In the genomic region with DNA sequence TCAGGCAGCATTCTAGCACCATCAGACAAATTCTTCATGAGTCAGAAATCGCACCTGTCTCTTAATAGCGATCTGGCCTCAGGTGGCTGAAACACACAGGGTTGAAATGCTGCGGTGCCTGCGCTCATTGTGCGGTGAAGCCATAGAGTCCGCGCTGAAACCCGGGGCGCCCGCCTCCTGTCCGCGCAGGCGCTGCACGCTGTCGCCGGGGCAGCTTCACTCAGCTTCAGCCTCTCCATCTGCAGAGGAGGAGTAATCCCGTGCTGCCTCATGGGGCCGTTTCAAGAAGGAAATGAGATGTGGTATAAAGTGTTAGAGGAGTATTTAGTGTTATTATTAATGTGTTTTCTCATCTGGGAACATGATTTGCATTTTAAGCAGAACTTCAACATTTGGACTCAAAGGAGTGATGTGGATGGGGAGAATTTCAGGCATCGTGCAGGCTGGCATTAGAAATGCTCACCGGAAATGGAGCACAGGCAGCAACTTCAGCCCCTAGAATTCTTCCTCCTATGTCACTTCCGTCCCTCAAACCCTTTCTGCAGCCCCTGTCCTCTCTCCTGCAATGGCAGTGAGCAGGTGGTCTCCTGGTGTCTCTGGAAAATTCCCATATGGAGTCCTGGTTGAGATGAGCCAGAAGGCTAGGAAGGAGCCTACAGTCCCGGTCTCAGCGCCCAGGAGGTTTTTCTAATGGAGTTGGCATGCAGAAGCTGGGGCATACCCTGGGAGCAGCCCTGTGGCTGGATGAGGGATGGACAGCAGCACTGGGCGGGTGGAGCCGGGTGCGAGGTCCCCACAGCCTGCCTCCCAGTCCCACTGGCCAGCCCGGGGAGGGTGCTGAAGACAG, we compare ENCODE assay signal across 23 cellular contexts.
DNase-seq lines count a peak whose midpoint lies in the region; ATAC-seq lines count a peak whose summit lies in the region.
"Had no signal": no experiment of that assay in that cellular context is flagged by ENCODE, and none has a peak within 500 bp of the region (broad histone marks: within the 10 kb centered on the region; RNA-seq: fewer than 3 reads in every experiment).

No MANE protein-coding gene starts in this region.

- intact Hi-C loops in head of caudate nucleus (cut with DNase I): no loop called here

- no peak for ATAC-seq in GM19395 (IDR thresholded peaks at IDR 0.05; ENCODE audit: unreplicated experiment)
- ATAC-seq: left lobe of liver, mucosa of descending colon had no signal

- no peak overlapping the region for H3K4me3 Mint-ChIP-seq in T-helper 2 cell treated with Interferon-gamma antibody and Interleukin-4, amounts not matched to agents 5 μg/mL and 100 μg/mL, for 36 hours
- H3K4me3 Mint-ChIP-seq: activated CD4-positive, alpha-beta memory T cell treated with anti-CD3 and anti-CD28 coated beads, Interleukin-2, amount 10 ng/mL, durations not matched to agents 7 days and 5 days; neural progenitor cell had no signal

- H3K4me1 Mint-ChIP-seq in T-helper 2 cell treated with Interferon-gamma antibody and Interleukin-4, amounts not matched to agents 5 μg/mL and 100 μg/mL, for 36 hours (ENCODE audit: low read depth): no peaks in the 10 kb centered on the region
- H3K4me1 Mint-ChIP-seq: activated CD4-positive, alpha-beta memory T cell treated with anti-CD3 and anti-CD28 coated beads, Interleukin-2, amount 10 ng/mL, durations not matched to agents 7 days and 5 days had no signal

- H3K36me3 Mint-ChIP-seq in T-helper 2 cell treated with Interferon-gamma antibody and Interleukin-4, amounts not matched to agents 5 μg/mL and 100 μg/mL, for 36 hours (ENCODE audit: low read depth): no peaks in the 10 kb centered on the region
- H3K36me3 Mint-ChIP-seq: neural progenitor cell had no signal

- H3K27me3 Mint-ChIP-seq in T-helper 2 cell treated with Interferon-gamma antibody and Interleukin-4, amounts not matched to agents 5 μg/mL and 100 μg/mL, for 36 hours (ENCODE audit: low read depth): peaks cover 15% of the 10 kb centered on the region

- DNase-seq in NCI-H1436 (lab: John Stamatoyannopoulos, UW) (peak; percentile 6), NCI-H1436 treated with DMSO at 0.1 percent for 48 hours (lab: John Stamatoyannopoulos, UW) (no peak), NCI-H774 (lab: John Stamatoyannopoulos, UW) (peak; percentile 27), head of caudate nucleus (peak in 40 of 42 donors; percentile 43 to 85 (median 68)), substantia nigra (lab: John Stamatoyannopoulos, UW) (peak in 25 of 49 donors; percentile 7 to 56 (median 20))
- DNase-seq in T-helper 2 cell treated with Interferon-gamma antibody and Interleukin-4, amounts not matched to agents 5 μg/mL and 100 μg/mL, for 36 hours (ENCODE audit: low spot score): no peak
- DNase-seq in stimulated activated CD4-positive, alpha-beta T cell treated with anti-CD3 and anti-CD28 coated beads, Interleukin-4, amount 100 ng/mL, for 1 hour: no peak
- DNase-seq: 8988T; activated CD4-positive, alpha-beta memory T cell treated with anti-CD3 and anti-CD28 coated beads, Interleukin-2, amount 10 ng/mL, durations not matched to agents 7 days and 5 days; activated CD4-positive, CD25-positive, alpha-beta regulatory T cell; activated gamma-delta T cell treated with Interleukin-2 at 50 U/mL for 16 hours; activated T-cell treated with anti-CD3 and anti-CD28 coated beads for 4 hours; effector CD4-positive, alpha-beta T cell; GDM1; IMR-90; mucosa of descending colon had no signal

- no peak overlapping the region for H3K27ac Mint-ChIP-seq in T-helper 2 cell treated with Interferon-gamma antibody and Interleukin-4, amounts not matched to agents 5 μg/mL and 100 μg/mL, for 36 hours
- H3K27ac Mint-ChIP-seq: activated CD4-positive, alpha-beta memory T cell treated with anti-CD3 and anti-CD28 coated beads, Interleukin-2, amount 10 ng/mL, durations not matched to agents 7 days and 5 days; neural progenitor cell had no signal

- H3K27ac ChIP-seq in substantia nigra (ENCODE audit: low read depth, low read length, poor library complexity, severe bottlenecking): no peak overlapping the region
- H3K27ac ChIP-seq: esophagus muscularis mucosa, HL-60, neural progenitor cell, SK-N-MC, vagina had no signal

- no peaks in the 10 kb centered on the region for H3K9me3 Mint-ChIP-seq in T-helper 2 cell treated with Interferon-gamma antibody and Interleukin-4, amounts not matched to agents 5 μg/mL and 100 μg/mL, for 36 hours
- H3K9me3 Mint-ChIP-seq: activated CD4-positive, alpha-beta memory T cell treated with anti-CD3 and anti-CD28 coated beads, Interleukin-2, amount 10 ng/mL, durations not matched to agents 7 days and 5 days; neural progenitor cell had no signal

Comparison
In these comparisons a context has a peak if more than half of its experiments do, and no peak if none do; other contexts are left out.
1. DNase-seq: peak in NCI-H1436 (single experiment), NCI-H774 (single experiment), head of caudate nucleus (40 of 42) and substantia nigra (25 of 49); none in NCI-H1436 treated with DMSO at 0.1 percent for 48 hours (single experiment), T-helper 2 cell treated with Interferon-gamma antibody and Interleukin-4, amounts not matched to agents 5 μg/mL and 100 μg/mL, for 36 hours (single experiment) and stimulated activated CD4-positive, alpha-beta T cell treated with anti-CD3 and anti-CD28 coated beads, Interleukin-4, amount 100 ng/mL, for 1 hour (single experiment).